10 cellular contexts compared by ENCODE assay signal in genomic region chr7:97390052-97390451, GRCh38.
"Had no signal": no experiment of that assay in that cellular context is flagged by ENCODE, and none has a peak within 500 bp of the region (broad histone marks: within the 10 kb centered on the region; RNA-seq: fewer than 3 reads in every experiment).

No MANE protein-coding gene starts in this region.

- H3K27ac ChIP-seq: KMS-11 had no signal

- H3K36me3 ChIP-seq: HAP-1 had no signal

- H3K9ac ChIP-seq: KMS-11 had no signal

- H3K4me3 Mint-ChIP-seq: HFFc6, IgD-negative memory B cell had no signal

- FAIRE-seq: H54, HepG2, HTR-8/SVneo had no signal

- H3K4me1 ChIP-seq: HAP-1 had no signal

- H3K4me2 ChIP-seq: KMS-11 had no signal

- H3K27me3 Mint-ChIP-seq: IgD-negative memory B cell had no signal

- H3K4me3 ChIP-seq: HAP-1 had no signal

- H3K36me3 Mint-ChIP-seq: IgD-negative memory B cell had no signal

- H3K4me1 Mint-ChIP-seq: IgD-negative memory B cell had no signal

- H3K9me3 ChIP-seq: HAP-1 had no signal

- ATAC-seq: HCT116, HepG2 had no signal

- H3K27ac Mint-ChIP-seq: HFFc6, IgD-negative memory B cell had no signal

- DNase-seq: GOT3, HFFc6, KBM-7 had no signal
